15 cellular contexts compared by ENCODE assay signal in genomic region chr17:45263477-45263860, GRCh38. TPM values are rescaled to one million over a fixed set of nuclear protein-coding genes. Genes with fewer than 3 reads are reported as not detected.
A peak's percentile ranks its signal among the peaks of the same experiment; 100 is the strongest.
DNase-seq lines count a peak whose midpoint lies in the region; ATAC-seq and TF ChIP-seq lines count a peak whose summit lies in the region.
"Had no signal": no experiment of that assay in that cellular context is flagged by ENCODE, and none has a peak within 500 bp of the region (broad histone marks: within the 10 kb centered on the region; RNA-seq: fewer than 3 reads in every experiment).

No MANE protein-coding gene starts in this region.

- H3K9ac ChIP-seq in skeletal muscle tissue (ENCODE audit: low read depth in 1 of 3, low read length in 3 of 3) = peak overlapping the region; percentile 3 to 78 (median 11)

- H3K36me3 ChIP-seq in skeletal muscle tissue (ENCODE audit: control insufficient read depth in 3 of 3, insufficient read depth in 3 of 3, low read length in 3 of 3) = peaks cover 31 to 45% (median 34%) of the 10 kb centered on the region in 3 donors

- no peak for TF ChIP-seq CTCF in VCaP (conservative IDR thresholded peaks at IDR 0.05)

- H3K27ac ChIP-seq in VCaP = peak overlapping the region; percentile 96
- H3K27ac ChIP-seq in right cardiac atrium (ENCODE audit: low read length) = peak overlapping the region; percentile 9
- H3K27ac ChIP-seq in skeletal muscle tissue (ENCODE audit: low read depth, low read length) = peak overlapping the region; percentile 31

- WGBS in right cardiac atrium = 52% methylated on average over 7 of the region's 7 CpGs

- H3K4me1 ChIP-seq in right cardiac atrium (ENCODE audit: control insufficient read depth, insufficient read depth, low read length) (peaks cover 8% of the 10 kb centered on the region), skeletal muscle tissue (ENCODE audit: control insufficient read depth in 3 of 3, insufficient read depth in 3 of 3, low read length in 3 of 3) (peaks cover 34 to 67% (median 52%) of the 10 kb centered on the region in 3 donors)

- peak in 1 of 3 donors; percentile 49 for DNase-seq in right cardiac atrium
- DNase-seq in midbrain (lab: John Stamatoyannopoulos, UW) = no peak
- DNase-seq in middle frontal gyrus (ENCODE audit: extremely low spot score, low spot score) = no peak
- no peak for DNase-seq in stimulated activated CD4-positive, alpha-beta T cell treated with anti-CD3 and anti-CD28 coated beads, Interleukin-1b, Interleukin-23, amount 100 ng/mL, for 48 hours
- DNase-seq: activated CD4-positive, alpha-beta T cell treated with anti-CD3 and anti-CD28 coated beads for 48 hours; endodermal cell; foreskin melanocyte; NCI-H2029 treated with DMSO at 0.1 percent for 48 hours; NCI-H526 treated with DMSO at 0.1 percent for 48 hours; stimulated activated CD4-positive, alpha-beta T cell treated with anti-CD3 and anti-CD28 coated beads, Interleukin-4, amount 100 ng/mL, for 1 hour; T-helper 2 cell had no signal

- H3K9me3 ChIP-seq in right cardiac atrium (ENCODE audit: control insufficient read depth, low read length) (no peaks in the 10 kb centered on the region), skeletal muscle tissue (ENCODE audit: control insufficient read depth in 3 of 3, low read length in 3 of 3) (no peaks in the 10 kb centered on the region)

- no peak overlapping the region for H3K4me3 ChIP-seq in right cardiac atrium (ENCODE audit: low read length)
- H3K4me3 ChIP-seq in skeletal muscle tissue (ENCODE audit: low read length in 3 of 3) = peak overlapping the region in 1 of 3 donors; percentile 6
- H3K4me3 ChIP-seq: GM23338 had no signal

- intact Hi-C loops in right cardiac atrium (cut with DNase I) = no loop called here

- peak; percentile 2 to 6 for ATAC-seq in right cardiac atrium

- no peaks in the 10 kb centered on the region for H3K27me3 ChIP-seq in right cardiac atrium (ENCODE audit: control insufficient read depth, insufficient read depth)
- H3K27me3 ChIP-seq in skeletal muscle tissue (ENCODE audit: control insufficient read depth in 3 of 3, insufficient read depth in 3 of 3, low read length in 3 of 3) = no peaks in the 10 kb centered on the region

- in situ Hi-C loops in GM18951 (cut with MboI; ENCODE audit: low sequenced_read_pairs, unreplicated experiment) = no loop called here

- peak; percentile 12 for TF ChIP-seq POLR2A in GM18951 (IDR thresholded peaks at IDR 0.05; ENCODE audit: extremely low read depth, insufficient read depth, insufficient read length)

RNA-seq across cellular contexts. Expression of gene SPATA32, which starts 1.6 kb away (rescaled TPM):
- total RNA-seq in right cardiac atrium = not detected
- polyA plus RNA-seq in right cardiac atrium = not detected
- not detected for total RNA-seq in skeletal muscle tissue
- total RNA-seq: GM23338 had no signal
- polyA plus RNA-seq: GM23338 had no signal

RNA-seq across cellular contexts. Expression of gene FMNL1, which starts 41.8 kb away (rescaled TPM):
- 10 to 100 TPM; 12.3 to 17.0 (median 14.1) TPM for total RNA-seq in right cardiac atrium
- 10.5 TPM for polyA plus RNA-seq in right cardiac atrium
- 3.1 TPM for total RNA-seq in skeletal muscle tissue

RNA-seq across cellular contexts. Expression of gene MAP3K14, which starts 53.4 kb away (rescaled TPM):
- total RNA-seq in right cardiac atrium (10 to 100 TPM; 12.2 to 17.1 (median 15.1) TPM), skeletal muscle tissue (1.6 TPM)
- polyA plus RNA-seq in right cardiac atrium = 10.8 TPM

Comparison
In these comparisons a context has a peak if more than half of its experiments do, and no peak if none do; other contexts are left out.
1. H3K27ac ChIP-seq: peak in every context shown above with its lines; median percentile 96 in VCaP; 31 in skeletal muscle tissue; 9 in right cardiac atrium.